Comparison of ENCODE assay signal across 18 cellular contexts in the genomic region with DNA sequence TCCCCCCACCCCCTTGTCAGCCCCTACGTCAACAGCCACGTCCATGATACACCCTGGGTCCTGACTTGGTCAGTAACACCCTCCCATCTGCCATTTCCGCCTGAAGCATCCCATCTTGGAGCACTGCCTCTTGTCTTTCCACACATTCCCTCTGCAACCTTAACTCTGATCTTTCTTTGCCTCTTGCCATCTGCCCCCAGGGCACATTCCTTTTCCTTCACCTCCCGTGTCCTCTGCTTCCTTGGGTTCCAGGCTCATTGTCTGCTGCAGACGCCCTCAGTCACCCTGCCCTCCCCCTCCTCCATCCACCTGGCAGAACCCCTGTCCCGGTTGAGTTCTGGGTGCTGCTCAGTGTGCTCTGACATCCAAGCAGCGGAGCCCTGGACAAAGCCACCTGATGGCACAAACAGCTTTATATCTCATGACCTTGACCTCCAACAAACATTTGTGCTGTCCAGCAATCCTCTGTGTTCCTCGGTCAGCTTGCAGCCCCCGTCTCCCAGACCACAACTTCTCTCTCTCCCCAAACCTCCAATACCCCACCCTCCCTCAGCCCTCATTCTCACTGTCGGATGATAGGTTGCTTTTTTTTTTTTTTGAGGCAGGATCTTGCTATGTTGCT.
DNase-seq lines count a peak whose midpoint lies in the region; ATAC-seq, FAIRE-seq and TF ChIP-seq lines count a peak whose summit lies in the region.
"Had no signal": no experiment of that assay in that cellular context is flagged by ENCODE, and none has a peak within 500 bp of the region (broad histone marks: within the 10 kb centered on the region; RNA-seq: fewer than 3 reads in every experiment).

No MANE protein-coding gene starts in this region.

- H3K4me2 ChIP-seq in BLaER1 treated with 17β-estradiol and CSF1 and Interleukin-3, amounts not matched to agents 10 nM and 100 nM, result peak overlapping the region in 9 of 11 experiments; percentile 82 to 93 (median 88); a peak in 18 of 22 replicates
- H3K4me2 ChIP-seq: smooth muscle cell had no signal

- peaks cover 0 to 10% (median 0%) of the 10 kb centered on the region in 11 experiments; a peak in 3 of 22 replicates for H3K9me3 ChIP-seq in BLaER1 treated with 17β-estradiol and CSF1 and Interleukin-3, amounts not matched to agents 10 nM and 100 nM (replicated peaks in 1 of 11)

- H3K4me1 ChIP-seq in BLaER1 treated with 17β-estradiol and CSF1 and Interleukin-3, amounts not matched to agents 10 nM and 100 nM, result peaks cover 79 to 92% (median 87%) of the 10 kb centered on the region in 10 experiments

- H3K36me3 ChIP-seq in BLaER1 treated with 17β-estradiol and CSF1 and Interleukin-3, amounts not matched to agents 10 nM and 100 nM, result no peaks in the 10 kb centered on the region

- peaks cover 0 to 46% (median 14%) of the 10 kb centered on the region in 11 experiments; a peak in 12 of 22 replicates for H3K27me3 ChIP-seq in BLaER1 treated with 17β-estradiol and CSF1 and Interleukin-3, amounts not matched to agents 10 nM and 100 nM

- H3K27ac ChIP-seq in BLaER1 treated with 17β-estradiol and CSF1 and Interleukin-3, amounts not matched to agents 10 nM and 100 nM, result no peak overlapping the region
- H3K27ac ChIP-seq: VCaP had no signal

- peaks cover 0 to 8% (median 0%) of the 10 kb centered on the region in 11 experiments; a peak in 3 of 22 replicates for H4K20me1 ChIP-seq in BLaER1 treated with 17β-estradiol and CSF1 and Interleukin-3, amounts not matched to agents 10 nM and 100 nM

- H3K36me3 Mint-ChIP-seq in nephron progenitor cell (ENCODE audit: low read depth), result no peaks in the 10 kb centered on the region
- H3K36me3 Mint-ChIP-seq: activated naive CD8-positive, alpha-beta T cell treated with anti-CD3 and anti-CD28 coated beads for 36 hours had no signal

- no peak overlapping the region for H3K9ac ChIP-seq in BLaER1 treated with 17β-estradiol and CSF1 and Interleukin-3, amounts not matched to agents 10 nM and 100 nM

- FAIRE-seq in HTR-8/SVneo (lab: Jason Lieb, UNC), result peak; percentile 92
- FAIRE-seq: K562 had no signal

- peaks cover 4% of the 10 kb centered on the region for H3K9me3 Mint-ChIP-seq in nephron progenitor cell
- H3K9me3 Mint-ChIP-seq: activated naive CD8-positive, alpha-beta T cell treated with anti-CD3 and anti-CD28 coated beads for 36 hours; stimulated activated naive CD8-positive, alpha-beta T cell treated with anti-CD3 and anti-CD28 coated beads, Interleukin-15, amount 100 ng/mL, for 72 hours had no signal

- peaks cover 13% of the 10 kb centered on the region for H3K27me3 Mint-ChIP-seq in nephron progenitor cell (ENCODE audit: low read depth, poor library complexity)
- H3K27me3 Mint-ChIP-seq: activated naive CD8-positive, alpha-beta T cell treated with anti-CD3 and anti-CD28 coated beads for 36 hours had no signal

- H3K27ac Mint-ChIP-seq in nephron progenitor cell, result no peak overlapping the region
- H3K27ac Mint-ChIP-seq: activated naive CD8-positive, alpha-beta T cell treated with anti-CD3 and anti-CD28 coated beads for 36 hours had no signal

- TF ChIP-seq CTCF in choroid plexus epithelial cell (conservative IDR thresholded peaks at IDR 0.05; ENCODE audit: low read depth, low read length), result no peak
- no peak for TF ChIP-seq CTCF in nephron progenitor cell (IDR thresholded peaks at IDR 0.05)

- H3K4me3 ChIP-seq in BLaER1 treated with 17β-estradiol and CSF1 and Interleukin-3, amounts not matched to agents 10 nM and 100 nM, result no peak overlapping the region
- H3K4me3 ChIP-seq in choroid plexus epithelial cell (ENCODE audit: low read depth, low read length), result no peak overlapping the region
- H3K4me3 ChIP-seq: K562, smooth muscle cell had no signal

- H3K4me1 Mint-ChIP-seq in nephron progenitor cell, result peaks cover 73% of the 10 kb centered on the region

- ATAC-seq in HG03045 (IDR thresholded peaks at IDR 0.05; ENCODE audit: unreplicated experiment), result no peak
- ATAC-seq: K562; stimulated activated naive CD8-positive, alpha-beta T cell treated with anti-CD3 and anti-CD28 coated beads, Interleukin-15, amount 100 ng/mL, for 72 hours had no signal

- H3K4me3 Mint-ChIP-seq in nephron progenitor cell, result peak overlapping the region; percentile 25
- H3K4me3 Mint-ChIP-seq: activated naive CD8-positive, alpha-beta T cell treated with anti-CD3 and anti-CD28 coated beads for 36 hours; stimulated activated naive CD8-positive, alpha-beta T cell treated with anti-CD3 and anti-CD28 coated beads, Interleukin-15, amount 100 ng/mL, for 72 hours had no signal

- DNase-seq in HTR-8/SVneo (ENCODE audit: insufficient read length, low spot score) (peak; percentile 80), choroid plexus epithelial cell (ENCODE audit: low read depth) (peak; percentile 20), nephron progenitor cell (no peak), glomerular visceral epithelial cell (ENCODE audit: extremely low spot score) (no peak), KBM-7 (no peak), RKO (ENCODE audit: low spot score) (no peak)
- DNase-seq: activated naive CD8-positive, alpha-beta T cell treated with anti-CD3 and anti-CD28 coated beads for 36 hours; C1 segment of cervical spinal cord; NCI-H1436; NCI-H524; occipital lobe; stimulated activated naive CD8-positive, alpha-beta T cell treated with anti-CD3 and anti-CD28 coated beads, Interleukin-15, amount 100 ng/mL, for 72 hours; SW 1271 had no signal

- in situ Hi-C loops in KBM-7 (cut with MboI; ENCODE audit: low pct_unique_long_range_greater_than_20kb, low sequenced_read_pairs), result no loop called here

Comparison
In these comparisons a context has a peak if more than half of its experiments do, and no peak if none do; other contexts are left out.
1. DNase-seq: peak in HTR-8/SVneo (single experiment) and choroid plexus epithelial cell (single experiment); none in nephron progenitor cell (single experiment), glomerular visceral epithelial cell (single experiment), KBM-7 (single experiment) and RKO (single experiment).